Comparison of ENCODE assay signal across 13 cellular contexts in the genomic region with DNA sequence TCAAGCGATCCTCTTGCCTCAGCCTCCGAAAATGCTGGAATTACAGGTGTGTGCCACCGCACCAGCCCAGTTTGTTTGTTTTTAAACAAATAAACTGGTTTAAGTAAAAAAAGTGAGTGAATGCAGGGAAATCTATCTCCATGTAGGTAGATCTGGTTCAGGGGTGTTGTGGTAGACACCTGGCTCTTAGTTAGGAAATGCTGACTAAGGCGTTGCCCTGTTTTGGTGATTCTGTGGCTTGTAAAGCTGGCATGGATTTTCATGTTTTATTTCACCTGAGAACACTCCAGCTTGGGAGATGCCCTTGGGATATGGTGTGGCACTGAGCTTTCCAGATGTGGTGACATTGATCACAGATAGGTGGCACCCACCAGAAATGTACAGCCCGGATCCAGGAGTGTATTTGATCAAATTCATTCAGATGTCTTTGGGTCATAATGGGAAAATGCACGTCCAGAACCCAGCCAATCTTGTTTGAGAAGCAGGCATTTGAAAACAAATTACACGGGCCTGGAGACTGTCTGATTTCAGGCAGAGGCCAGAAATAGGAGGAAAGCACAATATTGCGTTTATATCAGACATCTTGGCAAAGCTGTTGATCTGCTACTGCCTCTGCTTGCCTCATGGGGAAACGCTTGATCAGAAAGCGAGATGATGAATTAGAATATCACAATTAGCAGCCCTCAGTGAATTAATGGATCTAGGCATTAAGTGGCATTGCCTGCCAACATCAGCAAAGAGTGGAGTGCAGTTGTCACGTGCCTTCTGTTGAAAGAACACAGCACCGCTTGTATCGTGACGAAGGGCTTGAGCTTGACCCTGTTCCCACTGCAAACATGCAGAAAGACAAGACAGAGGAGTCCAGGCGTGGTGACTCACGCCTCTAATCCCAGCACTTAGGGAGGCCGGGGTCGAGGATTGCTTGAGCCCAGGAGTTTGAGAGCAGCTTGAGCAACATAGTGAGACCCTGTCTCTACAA. TPM values are rescaled to one million over a fixed set of nuclear protein-coding genes. Genes with fewer than 3 reads are reported as not detected.
DNase-seq lines count a peak whose midpoint lies in the region; ATAC-seq and TF ChIP-seq lines count a peak whose summit lies in the region.
"Had no signal": no experiment of that assay in that cellular context is flagged by ENCODE, and none has a peak within 500 bp of the region (broad histone marks: within the 10 kb centered on the region; RNA-seq: fewer than 3 reads in every experiment).

No MANE protein-coding gene starts in this region.

- H3K36me3 ChIP-seq in mucosa of descending colon (ENCODE audit: low read depth): no peaks in the 10 kb centered on the region
- H3K36me3 ChIP-seq in vagina: no peaks in the 10 kb centered on the region
- H3K36me3 ChIP-seq: Peyer's patch had no signal

- H3K4me1 Mint-ChIP-seq in endothelial cell (ENCODE audit: unreplicated experiment): peaks cover 8% of the 10 kb centered on the region

- H3K36me3 Mint-ChIP-seq in endothelial cell (ENCODE audit: low read depth, unreplicated experiment): no peaks in the 10 kb centered on the region

- H3K4me1 ChIP-seq in mucosa of descending colon (ENCODE audit: low read depth) (no peaks in the 10 kb centered on the region), vagina (peaks cover 17% of the 10 kb centered on the region)

- ATAC-seq in esophagus mucosa (peak; percentile 87), mucosa of descending colon (peak; percentile 54)

- no peaks in the 10 kb centered on the region for H3K27me3 Mint-ChIP-seq in endothelial cell (ENCODE audit: unreplicated experiment)

- no peak overlapping the region for H3K4me3 Mint-ChIP-seq in endothelial cell (ENCODE audit: unreplicated experiment)
- H3K4me3 Mint-ChIP-seq: H9 had no signal

- peak; percentile 9 for DNase-seq in NCI-H2227 (lab: John Stamatoyannopoulos, UW; ENCODE audit: unreplicated experiment)
- DNase-seq in NCI-H2227 treated with DMSO at 0.1 percent for 48 hours (lab: John Stamatoyannopoulos, UW): no peak
- DNase-seq in mucosa of descending colon: no peak
- DNase-seq in vagina (ENCODE audit: extremely low spot score in 2 of 2): no peak
- DNase-seq in endothelial cell (ENCODE audit: low spot score): no peak
- DNase-seq in erythroblast (lab: John Stamatoyannopoulos, UW): no peak
- no peak for DNase-seq in globus pallidus (ENCODE audit: low spot score)
- DNase-seq: 8988T; activated naive CD4-positive, alpha-beta T cell treated with anti-CD3 and anti-CD28 coated beads, Interleukin-2, amount 50 U/mL, for 16 hours; H9; NCI-H1694 had no signal

- H3K4me3 ChIP-seq in mucosa of descending colon: no peak overlapping the region
- H3K4me3 ChIP-seq in vagina: no peak overlapping the region
- H3K4me3 ChIP-seq: Peyer's patch had no signal

- no peaks in the 10 kb centered on the region for H3K27me3 ChIP-seq in vagina
- H3K27me3 ChIP-seq: Peyer's patch had no signal

- intact Hi-C loops in mucosa of descending colon (cut with DNase I, micrococcal nuclease) (no loop called here), vagina (cut with DNase I) (loop anchor here (5.0 kb wide), 1 partner anchor 47 kb away; no protein-coding TSS in a partner anchor)

- no peaks in the 10 kb centered on the region for H3K9me3 Mint-ChIP-seq in endothelial cell (ENCODE audit: unreplicated experiment)
- H3K9me3 Mint-ChIP-seq: H9 had no signal

- H3K27ac Mint-ChIP-seq in endothelial cell (ENCODE audit: unreplicated experiment): no peak overlapping the region

- TF ChIP-seq CTCF in mucosa of descending colon (IDR thresholded peaks at IDR 0.05) (no peak), vagina (IDR thresholded peaks at IDR 0.05) (no peak), endothelial cell (IDR thresholded peaks at IDR 0.05; ENCODE audit: unreplicated experiment) (no peak)

- no peak for TF ChIP-seq POLR2A in vagina (IDR thresholded peaks at IDR 0.05)
- TF ChIP-seq POLR2A in erythroblast (IDR thresholded peaks at IDR 0.05; ENCODE audit: low read length): no peak

- H3K9me3 ChIP-seq in mucosa of descending colon (no peaks in the 10 kb centered on the region), vagina (no peaks in the 10 kb centered on the region)
- H3K9me3 ChIP-seq: Peyer's patch had no signal

- H3K27ac ChIP-seq in vagina: peak overlapping the region; percentile 53

RNA-seq across cellular contexts. Expression of gene IL34, which starts 7.3 kb away (rescaled TPM):
- total RNA-seq in esophagus mucosa (7.9 TPM), mucosa of descending colon (1 to 10 TPM; 1.2 to 2.2 (median 1.8) TPM), vagina (6.1 TPM), endothelial cell (ENCODE audit: unreplicated experiment) (1.6 TPM)

RNA-seq across cellular contexts. Expression of gene MTSS2, which starts 46.8 kb away (rescaled TPM):
- 32.8 TPM for total RNA-seq in esophagus mucosa
- total RNA-seq in mucosa of descending colon: 100 to 1,000 TPM in 1 of 3 donors, 10 to 100 TPM in 2; 11.8 to 151 (median 28.2) TPM
- total RNA-seq in vagina: 102 TPM
- total RNA-seq in endothelial cell (ENCODE audit: unreplicated experiment): 82.6 TPM
